Comparison of ENCODE assay signal across 8 cellular contexts in the genomic region with DNA sequence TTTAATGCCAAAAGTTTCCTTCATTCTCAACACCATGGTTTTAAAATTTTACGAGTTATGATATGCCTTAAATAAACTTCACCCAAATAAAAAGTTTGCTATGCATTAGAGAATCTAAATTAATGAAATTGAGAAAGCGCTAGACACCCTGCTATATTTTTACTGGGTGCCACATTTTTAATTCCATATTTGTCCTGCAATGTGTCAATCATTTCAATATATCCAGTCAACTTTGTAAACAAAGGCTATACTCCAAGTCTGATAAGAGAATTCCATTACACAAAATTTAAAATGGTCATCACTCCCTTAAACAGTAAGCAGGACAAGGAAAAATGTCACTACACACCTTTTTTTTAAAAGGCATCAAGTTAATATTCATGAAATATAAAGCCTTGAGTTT. TPM values are rescaled to one million over a fixed set of nuclear protein-coding genes. Genes with fewer than 3 reads are reported as not detected.
DNase-seq lines count a peak whose midpoint lies in the region; ATAC-seq and TF ChIP-seq lines count a peak whose summit lies in the region.

No MANE protein-coding gene starts in this region.

- H3K27me3 Mint-ChIP-seq in activated CD4-positive, alpha-beta memory T cell treated with anti-CD3 and anti-CD28 coated beads for 36 hours: no peaks in the 10 kb centered on the region

- H3K27ac Mint-ChIP-seq in activated CD4-positive, alpha-beta memory T cell treated with anti-CD3 and anti-CD28 coated beads for 36 hours: no peak overlapping the region
- peak overlapping the region; percentile 87 for H3K27ac Mint-ChIP-seq in stimulated activated effector memory CD8-positive, alpha-beta T cell treated with anti-CD3 and anti-CD28 coated beads, Interleukin-12 subunit alpha, Interleukin-12 subunit beta, amount 100 ng/mL, for 72 hours

- ATAC-seq in stimulated activated effector memory CD8-positive, alpha-beta T cell treated with anti-CD3 and anti-CD28 coated beads, Interleukin-12 subunit alpha, Interleukin-12 subunit beta, amount 100 ng/mL, for 72 hours: no peak

- DNase-seq in HEK293T (ENCODE audit: extremely low spot score): no peak
- no peak for DNase-seq in activated CD4-positive, alpha-beta memory T cell treated with anti-CD3 and anti-CD28 coated beads for 36 hours
- no peak for DNase-seq in stimulated activated effector memory CD8-positive, alpha-beta T cell treated with anti-CD3 and anti-CD28 coated beads, Interleukin-12 subunit alpha, Interleukin-12 subunit beta, amount 100 ng/mL, for 72 hours (ENCODE audit: low spot score in 2 of 2)
- DNase-seq in Ammon's horn (ENCODE audit: low spot score): no peak
- DNase-seq in NCI-H1930 (lab: John Stamatoyannopoulos, UW): no peak
- DNase-seq in activated CD8-positive, alpha-beta memory T cell treated with anti-CD3 and anti-CD28 coated beads, Interleukin-2, amount 50 U/mL, for 4 hours: no peak
- DNase-seq in LoVo (ENCODE audit: low spot score): no peak

- H3K9me3 Mint-ChIP-seq in activated CD4-positive, alpha-beta memory T cell treated with anti-CD3 and anti-CD28 coated beads for 36 hours: no peaks in the 10 kb centered on the region
- no peaks in the 10 kb centered on the region for H3K9me3 Mint-ChIP-seq in stimulated activated effector memory CD8-positive, alpha-beta T cell treated with anti-CD3 and anti-CD28 coated beads, Interleukin-12 subunit alpha, Interleukin-12 subunit beta, amount 100 ng/mL, for 72 hours

- peak overlapping the region; percentile 100 for H3K4me3 ChIP-seq in iPS-11a (ENCODE audit: low read depth, low read length)

- intact Hi-C loops in activated CD4-positive, alpha-beta memory T cell treated with anti-CD3 and anti-CD28 coated beads for 36 hours (cut with micrococcal nuclease): no loop called here

- CTCF ChIA-PET in HEK293T (lab: Yijun Ruan, JAX): no interaction called here
- CTCF ChIA-PET in activated CD4-positive, alpha-beta memory T cell treated with anti-CD3 and anti-CD28 coated beads for 36 hours (lab: Charles Lee): interaction anchor here (1.8 kb wide), 1 partner anchor 46 kb away, joined by 11 read pairs; no protein-coding TSS in a partner anchor

- peaks cover 9% of the 10 kb centered on the region for H3K36me3 Mint-ChIP-seq in activated CD4-positive, alpha-beta memory T cell treated with anti-CD3 and anti-CD28 coated beads for 36 hours
- H3K36me3 Mint-ChIP-seq in stimulated activated effector memory CD8-positive, alpha-beta T cell treated with anti-CD3 and anti-CD28 coated beads, Interleukin-12 subunit alpha, Interleukin-12 subunit beta, amount 100 ng/mL, for 72 hours: peaks cover 27% of the 10 kb centered on the region

- H3K4me3 Mint-ChIP-seq in activated CD4-positive, alpha-beta memory T cell treated with anti-CD3 and anti-CD28 coated beads for 36 hours: peak overlapping the region; percentile 85
- H3K4me3 Mint-ChIP-seq in stimulated activated effector memory CD8-positive, alpha-beta T cell treated with anti-CD3 and anti-CD28 coated beads, Interleukin-12 subunit alpha, Interleukin-12 subunit beta, amount 100 ng/mL, for 72 hours: peak overlapping the region; percentile 89

- H3K4me1 Mint-ChIP-seq in activated CD4-positive, alpha-beta memory T cell treated with anti-CD3 and anti-CD28 coated beads for 36 hours (ENCODE audit: low read depth): peaks cover 50% of the 10 kb centered on the region
- H3K4me1 Mint-ChIP-seq in stimulated activated effector memory CD8-positive, alpha-beta T cell treated with anti-CD3 and anti-CD28 coated beads, Interleukin-12 subunit alpha, Interleukin-12 subunit beta, amount 100 ng/mL, for 72 hours: peaks cover 42% of the 10 kb centered on the region

- POLR2A ChIA-PET in HEK293T (lab: Yijun Ruan, JAX): no interaction called here
- POLR2A ChIA-PET in activated CD4-positive, alpha-beta memory T cell treated with anti-CD3 and anti-CD28 coated beads for 36 hours (lab: Charles Lee): no interaction called here

TF ChIP-seq in HEK293T, 16 proteins besides CTCF, POLR2A, EP300 and RAD21:
- TF ChIP-seq HDGF (IDR thresholded peaks at IDR 0.05; ENCODE audit: borderline replicate concordance): no peak
- no peak for TF ChIP-seq L3MBTL2 (conservative IDR thresholded peaks at IDR 0.05)
- no peak for TF ChIP-seq LEF1 (IDR thresholded peaks at IDR 0.05; ENCODE audit: borderline replicate concordance)
- TF ChIP-seq, protein P1, sequence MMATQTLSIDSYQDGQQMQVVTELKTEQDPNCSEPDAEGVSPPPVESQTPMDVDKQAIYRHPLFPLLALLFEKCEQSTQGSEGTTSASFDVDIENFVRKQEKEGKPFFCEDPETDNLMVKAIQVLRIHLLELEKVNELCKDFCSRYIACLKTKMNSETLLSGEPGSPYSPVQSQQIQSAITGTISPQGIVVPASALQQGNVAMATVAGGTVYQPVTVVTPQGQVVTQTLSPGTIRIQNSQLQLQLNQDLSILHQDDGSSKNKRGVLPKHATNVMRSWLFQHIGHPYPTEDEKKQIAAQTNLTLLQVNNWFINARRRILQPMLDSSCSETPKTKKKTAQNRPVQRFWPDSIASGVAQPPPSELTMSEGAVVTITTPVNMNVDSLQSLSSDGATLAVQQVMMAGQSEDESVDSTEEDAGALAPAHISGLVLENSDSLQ (IDR thresholded peaks at IDR 0.05): peak; percentile 84

RNA-seq across cellular contexts. Expression of a gene that starts 1.9 kb away (rescaled TPM):
- total RNA-seq in activated CD4-positive, alpha-beta memory T cell treated with anti-CD3 and anti-CD28 coated beads for 36 hours: 10 to 100 TPM; 74.5 to 75.7 TPM
